In genomic region chr10:29685506-29685905, GRCh38 we compare ENCODE assay signal across 24 cellular contexts.
"Had no signal": no experiment of that assay in that cellular context is flagged by ENCODE, and none has a peak within 500 bp of the region (broad histone marks: within the 10 kb centered on the region; RNA-seq: fewer than 3 reads in every experiment).

No MANE protein-coding gene starts in this region.

- H3K4me3 ChIP-seq: coronary artery, gastroesophageal sphincter, heart left ventricle, lower lobe of right lung, ovary, psoas muscle, tibial nerve had no signal

- ATAC-seq: activated T-cell treated with anti-CD3 and anti-CD28 coated beads, Interleukin-2, amount 50 U/mL, for 4 hours; gastroesophageal sphincter; heart left ventricle; left lobe of liver; lower lobe of right lung; psoas muscle; right cardiac atrium; stimulated activated naive CD8-positive, alpha-beta T cell treated with anti-CD3 and anti-CD28 coated beads, Interleukin-15, amount 100 ng/mL, for 72 hours had no signal

- H3K9me3 ChIP-seq: gastroesophageal sphincter, heart left ventricle, lower lobe of right lung, ovary, psoas muscle, tibial nerve had no signal

- H3K27ac Mint-ChIP-seq: activated naive CD8-positive, alpha-beta T cell treated with anti-CD3 and anti-CD28 coated beads, Interleukin-2, amount 10 ng/mL, durations not matched to agents 7 days and 5 days; activated T-helper 2 cell treated with anti-CD3 and anti-CD28 coated beads, Interferon-gamma antibody, Interleukin-2, Interleukin-4, amounts not matched to agents 10 μg/mL and 5 μg/mL and 100 μg/mL, durations not matched to agents 14 hours and 24 hours and 36 hours; endodermal cell; stimulated activated naive CD8-positive, alpha-beta T cell treated with anti-CD3 and anti-CD28 coated beads, Interleukin-15, amount 100 ng/mL, for 72 hours had no signal

- H3K4me3 Mint-ChIP-seq: activated naive CD8-positive, alpha-beta T cell treated with anti-CD3 and anti-CD28 coated beads, Interleukin-2, amount 10 ng/mL, durations not matched to agents 7 days and 5 days; activated T-cell treated with anti-CD3 and anti-CD28 coated beads, Interleukin-2, amount 50 U/mL, for 4 hours; endodermal cell; naive B cell; stimulated activated naive CD8-positive, alpha-beta T cell treated with anti-CD3 and anti-CD28 coated beads, Interleukin-15, amount 100 ng/mL, for 72 hours had no signal

- H3K36me3 ChIP-seq: ovary, tibial nerve had no signal

- H3K27me3 ChIP-seq: gastroesophageal sphincter, heart left ventricle, ovary, tibial nerve had no signal

- H3K27me3 Mint-ChIP-seq: activated naive CD8-positive, alpha-beta T cell treated with anti-CD3 and anti-CD28 coated beads, Interleukin-2, amount 10 ng/mL, durations not matched to agents 7 days and 5 days; naive B cell; stimulated activated naive CD8-positive, alpha-beta T cell treated with anti-CD3 and anti-CD28 coated beads, Interleukin-15, amount 100 ng/mL, for 72 hours had no signal

- H3K36me3 Mint-ChIP-seq: naive B cell had no signal

- H3K27ac ChIP-seq: coronary artery, gastroesophageal sphincter, heart left ventricle, lower lobe of right lung, ovary, psoas muscle, tibial nerve had no signal

- DNase-seq: activated CD4-positive, alpha-beta T cell treated with anti-CD3 and anti-CD28 coated beads for 1 hour; activated CD4-positive, alpha-beta T cell treated with anti-CD3 and anti-CD28 coated beads, Interleukin-2, amount 50 U/mL, for 1 hour; activated CD8-positive, alpha-beta memory T cell treated with anti-CD3 and anti-CD28 coated beads, Interleukin-2, amount 50 U/mL, for 4 hours; activated naive CD4-positive, alpha-beta T cell; activated naive CD8-positive, alpha-beta T cell treated with anti-CD3 and anti-CD28 coated beads, Interleukin-2, amount 10 ng/mL, durations not matched to agents 7 days and 5 days; activated T-cell treated with anti-CD3 and anti-CD28 coated beads, Interleukin-2, amount 50 U/mL, for 4 hours; amniotic stem cell; cerebellar nuclear complex; endodermal cell; heart left ventricle; islet precursor cell; lower lobe of right lung; naive B cell; ovary; psoas muscle; right cardiac atrium; stimulated activated CD4-positive, alpha-beta T cell treated with anti-CD3 and anti-CD28 coated beads, Interleukin-12 subunit alpha, Interleukin-12 subunit beta, amount 100 ng/mL, for 4 hours; stimulated activated naive CD8-positive, alpha-beta T cell treated with anti-CD3 and anti-CD28 coated beads, Interleukin-15, amount 100 ng/mL, for 72 hours; T-helper 1 cell had no signal
